In the genomic region with DNA sequence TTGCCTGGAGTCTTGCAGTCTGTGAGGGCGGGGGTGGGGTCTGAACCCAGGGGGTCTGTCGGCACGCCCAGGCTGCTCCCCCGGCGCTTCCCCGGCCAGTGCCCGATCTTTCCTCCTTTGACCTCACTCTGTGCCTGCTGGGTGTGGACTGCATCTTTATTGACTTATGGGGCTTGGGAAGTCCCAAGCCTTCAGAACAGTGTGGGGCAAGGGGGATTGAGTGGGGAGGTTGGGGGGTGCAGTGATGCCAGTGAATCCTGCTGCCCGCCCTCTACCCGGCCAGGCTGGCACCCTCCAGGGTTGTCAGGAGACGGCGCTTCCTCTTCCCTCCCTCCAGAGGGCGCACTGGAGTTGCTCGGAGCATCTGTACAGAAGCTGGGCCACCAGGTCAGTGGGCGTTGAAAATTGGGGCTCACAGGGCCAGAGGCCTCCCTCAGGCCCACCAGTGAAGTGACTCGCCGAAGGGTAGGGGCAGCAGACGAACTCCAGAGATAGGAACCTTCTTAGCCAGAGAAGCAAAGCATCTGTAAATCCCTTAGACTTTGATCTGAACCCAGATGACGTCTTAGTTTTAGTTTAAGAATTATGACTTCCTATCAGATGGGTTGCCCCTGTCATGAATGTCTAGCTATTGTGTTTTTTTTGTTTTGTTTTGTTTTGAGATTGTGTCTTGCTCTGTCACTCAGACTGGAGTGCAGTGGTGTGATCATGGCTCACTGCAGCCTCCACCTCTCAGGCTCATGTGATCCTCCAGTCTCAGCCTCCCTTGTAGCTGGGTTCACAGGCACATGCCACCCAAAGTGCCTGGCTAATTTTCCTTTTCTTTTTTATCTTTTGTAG, we compare ENCODE assay signal across 8 cellular contexts.
DNase-seq lines count a peak whose midpoint lies in the region; ATAC-seq, FAIRE-seq and TF ChIP-seq lines count a peak whose summit lies in the region.

No MANE protein-coding gene starts in this region.

- DNase-seq in HK-2 (ENCODE audit: unreplicated experiment), result peak; percentile 52
- DNase-seq in T-helper 1 cell, result peak in 4 of 5 donors; percentile 26 to 50 (median 30)
- DNase-seq in K562 (ENCODE audit: extremely low read depth in 1 of 4, low spot score in 3 of 4), result peak; percentile 72 to 90 (median 85)
- DNase-seq in kidney, result no peak
- peak; percentile 26 for DNase-seq in stimulated activated CD8-positive, alpha-beta memory T cell treated with anti-CD3 and anti-CD28 coated beads, Interleukin-15, amount 100 ng/mL, for 1 hour (ENCODE audit: low read depth)
- no peak for DNase-seq in NCI-H2107 treated with DMSO at 0.1 percent for 48 hours (lab: John Stamatoyannopoulos, UW; ENCODE audit: unreplicated experiment)

- TF ChIP-seq RAD21 in K562 (CRISPR knock-in tag; conservative IDR thresholded peaks at IDR 0.05 in 1 of 2, IDR thresholded peaks at IDR 0.05 in 1 of 2), result peak; percentile 29 to 66; a peak in 3 of 4 replicates

- H4K20me1 ChIP-seq in BLaER1, result no peaks in the 10 kb centered on the region
- H4K20me1 ChIP-seq in K562 (replicated peaks; ENCODE audit: control insufficient read depth, insufficient read depth, low read length), result peaks cover 6% of the 10 kb centered on the region; the same call in 1 of the 2 replicates

- ATAC-seq in K562 (peak; percentile 95), HG03565 (IDR thresholded peaks at IDR 0.05; ENCODE audit: unreplicated experiment) (no peak)

- H3K27me3 ChIP-seq in BLaER1 (no peaks in the 10 kb centered on the region), K562 (ENCODE audit: control insufficient read depth in 2 of 2, insufficient read depth in 2 of 2, low read length in 2 of 2) (no peaks in the 10 kb centered on the region)

- peak; percentile 88 to 93 (median 91) for TF ChIP-seq CTCF in K562 (IDR thresholded peaks at IDR 0.05 in 2 of 3, conservative IDR thresholded peaks at IDR 0.05 in 1 of 3; ENCODE audit: insufficient read depth in 2 of 3, low read depth in 1 of 3, low read length in 3 of 3)
- TF ChIP-seq CTCF in kidney (IDR thresholded peaks at IDR 0.05; ENCODE audit: borderline replicate concordance, extremely low read depth, insufficient read depth), result peak; percentile 44

- H3K9me3 ChIP-seq in BLaER1 (no peaks in the 10 kb centered on the region), K562 (replicated peaks; ENCODE audit: control insufficient read depth, insufficient read depth, low read depth, low read length) (no peaks in the 10 kb centered on the region), kidney (ENCODE audit: control insufficient read depth in 1 of 2, low read length in 2 of 2) (no peaks in the 10 kb centered on the region)

- BruUV-seq in K562 (replicated peaks; lab: Mats Ljungman, UMichigan), result no TSS peak

- intact Hi-C loops in K562 (cut with micrococcal nuclease), result no loop called here
- intact Hi-C loops in kidney (cut with DNase I), result no loop called here

- no peak overlapping the region for H3K4me3 ChIP-seq in BLaER1
- H3K4me3 ChIP-seq in K562, result no peak overlapping the region
- no peak overlapping the region for H3K4me3 ChIP-seq in kidney (ENCODE audit: low read length in 2 of 2)

- POLR2A ChIA-PET in K562 (lab: Yijun Ruan, JAX), result interaction anchor here (0.6 to 1.2 kb wide), 6 partner anchors 16 to 1277 kb away, joined by 3 read pairs; no protein-coding TSS in a partner anchor

- peaks cover 65% of the 10 kb centered on the region for H3K4me1 ChIP-seq in BLaER1
- peaks cover 15 to 34% of the 10 kb centered on the region in 2 experiments; a peak in 4 of 5 replicates for H3K4me1 ChIP-seq in K562 (replicated peaks in 1 of 2; ENCODE audit: control insufficient read depth in 2 of 2, insufficient read depth in 2 of 2, low read length in 2 of 2)
- peaks cover 4 to 9% of the 10 kb centered on the region in 2 donors for H3K4me1 ChIP-seq in kidney (ENCODE audit: control insufficient read depth in 1 of 2, insufficient read depth in 1 of 2, low read depth in 1 of 2, low read length in 2 of 2)

- H3K9ac ChIP-seq in BLaER1, result no peak overlapping the region
- no peak overlapping the region for H3K9ac ChIP-seq in K562 (ENCODE audit: insufficient read depth in 1 of 2, low read depth in 2 of 2, low read length in 2 of 2)
- no peak overlapping the region for H3K9ac ChIP-seq in kidney (ENCODE audit: low read length in 2 of 2)

- H3K4me2 ChIP-seq in BLaER1 (peak overlapping the region; percentile 12; the same call in 1 of the 2 replicates), K562 (ENCODE audit: insufficient read depth, low read length) (no peak overlapping the region)

- H3K27ac ChIP-seq in BLaER1 (no peak overlapping the region), K562 (ENCODE audit: extremely low read depth, low read depth, low read length) (no peak overlapping the region), kidney (ENCODE audit: low read depth in 2 of 2, low read length in 2 of 2) (peak overlapping the region in 1 of 2 donors; percentile 1)

- 21% methylated on average over 15 of the region's 18 CpGs for WGBS in K562 (ENCODE audit: insufficient coverage, low coverage, missing lambda C conversion rate)

- FAIRE-seq in K562 (lab: Jason Lieb, UNC), result peak; percentile 85
- FAIRE-seq in kidney (lab: Jason Lieb, UNC), result no peak

- in situ Hi-C loops in K562 (cut with MboI), result no loop called here

- CTCF ChIA-PET in K562 (lab: Yijun Ruan, JAX; ENCODE audit: low intra/inter-chr PET ratio), result interaction anchor here (0.7 to 1.1 kb wide), 3 partner anchors 20 to 422 kb away, joined by 3 to 4 read pairs (median 3); no protein-coding TSS in a partner anchor

- no peak overlapping the region for H2AFZ ChIP-seq in K562 (ENCODE audit: low read depth, low read length)

- H3K9me1 ChIP-seq in K562 (ENCODE audit: control insufficient read depth, insufficient read depth, low read length), result no peaks in the 10 kb centered on the region

- H3K36me3 ChIP-seq in BLaER1 (no peaks in the 10 kb centered on the region), K562 (ENCODE audit: control insufficient read depth, insufficient read depth, low read length) (no peaks in the 10 kb centered on the region), kidney (ENCODE audit: control insufficient read depth in 1 of 2, insufficient read depth in 2 of 2, low read length in 2 of 2) (no peaks in the 10 kb centered on the region)

- no peak for TF ChIP-seq POLR2A in K562 (conservative IDR thresholded peaks at IDR 0.05)

- TF ChIP-seq EP300 in K562 (IDR thresholded peaks at IDR 0.05; ENCODE audit: low read length), result no peak

- H3K79me2 ChIP-seq in K562 (ENCODE audit: control insufficient read depth, insufficient read depth, low read length), result no peaks in the 10 kb centered on the region

TF ChIP-seq in K562, 482 proteins besides CTCF, POLR2A, EP300 and RAD21 (continues in another document):
- TF ChIP-seq GATA2 (CRISPR knock-in tag; IDR thresholded peaks at IDR 0.05), result 0 out of 2 replicates have a peak, but pooled peaks have one; percentile 19
- 0 out of 2 replicates have a peak, but pooled peaks have one; percentile 40 for TF ChIP-seq ATF7 (IDR thresholded peaks at IDR 0.05)
- TF ChIP-seq, protein P1, sequence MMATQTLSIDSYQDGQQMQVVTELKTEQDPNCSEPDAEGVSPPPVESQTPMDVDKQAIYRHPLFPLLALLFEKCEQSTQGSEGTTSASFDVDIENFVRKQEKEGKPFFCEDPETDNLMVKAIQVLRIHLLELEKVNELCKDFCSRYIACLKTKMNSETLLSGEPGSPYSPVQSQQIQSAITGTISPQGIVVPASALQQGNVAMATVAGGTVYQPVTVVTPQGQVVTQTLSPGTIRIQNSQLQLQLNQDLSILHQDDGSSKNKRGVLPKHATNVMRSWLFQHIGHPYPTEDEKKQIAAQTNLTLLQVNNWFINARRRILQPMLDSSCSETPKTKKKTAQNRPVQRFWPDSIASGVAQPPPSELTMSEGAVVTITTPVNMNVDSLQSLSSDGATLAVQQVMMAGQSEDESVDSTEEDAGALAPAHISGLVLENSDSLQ (IDR thresholded peaks at IDR 0.05), result peak; percentile 85
- peak; percentile 62; the same call in 1 of the 2 replicates for TF ChIP-seq SPI1 (IDR thresholded peaks at IDR 0.05; ENCODE audit: borderline replicate concordance, low read depth, low read length)
- TF ChIP-seq SMAD3 (CRISPR knock-in tag; conservative IDR thresholded peaks at IDR 0.05), result no peak
- peak; percentile 7; the same call in 1 of the 2 replicates for TF ChIP-seq STAG1 (CRISPR knock-in tag; IDR thresholded peaks at IDR 0.05; ENCODE audit: borderline replicate concordance)
- TF ChIP-seq, protein P2, sequence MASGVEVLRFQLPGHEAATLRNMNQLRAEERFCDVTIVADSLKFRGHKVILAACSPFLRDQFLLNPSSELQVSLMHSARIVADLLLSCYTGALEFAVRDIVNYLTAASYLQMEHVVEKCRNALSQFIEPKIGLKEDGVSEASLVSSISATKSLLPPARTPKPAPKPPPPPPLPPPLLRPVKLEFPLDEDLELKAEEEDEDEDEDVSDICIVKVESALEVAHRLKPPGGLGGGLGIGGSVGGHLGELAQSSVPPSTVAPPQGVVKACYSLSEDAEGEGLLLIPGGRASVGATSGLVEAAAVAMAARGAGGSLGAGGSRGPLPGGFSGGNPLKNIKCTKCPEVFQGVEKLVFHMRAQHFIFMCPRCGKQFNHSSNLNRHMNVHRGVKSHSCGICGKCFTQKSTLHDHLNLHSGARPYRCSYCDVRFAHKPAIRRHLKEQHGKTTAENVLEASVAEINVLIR (CRISPR knock-in tag; IDR thresholded peaks at IDR 0.05), result peak; percentile 37; the same call in 1 of the 2 replicates
- no peak for TF ChIP-seq TCF7 (IDR thresholded peaks at IDR 0.05; ENCODE audit: borderline replicate concordance)
- TF ChIP-seq SNIP1 (IDR thresholded peaks at IDR 0.05; ENCODE audit: low read depth), result no peak
- 0 out of 2 replicates have a peak, but pooled peaks have one; percentile 23 for TF ChIP-seq PHF21A (IDR thresholded peaks at IDR 0.05; ENCODE audit: borderline replicate concordance, low read depth)
- no peak for TF ChIP-seq CCNT2 (IDR thresholded peaks at IDR 0.05; ENCODE audit: borderline replicate concordance, extremely low read depth, insufficient read length, low read depth, low read length)
- peak; percentile 70 for TF ChIP-seq CHD4 (IDR thresholded peaks at IDR 0.05; ENCODE audit: insufficient read depth, insufficient replicate concordance, low read depth, low read length, poor library complexity, severe bottlenecking)
- TF ChIP-seq ZNF507 (tag; conservative IDR thresholded peaks at IDR 0.05), result no peak

Comparison
In these comparisons a context has a peak if more than half of its experiments do, and no peak if none do; other contexts are left out.
1. DNase-seq: peak in HK-2 (single experiment), T-helper 1 cell (4 of 5), K562 (4 of 4) and stimulated activated CD8-positive, alpha-beta memory T cell treated with anti-CD3 and anti-CD28 coated beads, Interleukin-15, amount 100 ng/mL, for 1 hour (single experiment); none in kidney (single experiment) and NCI-H2107 treated with DMSO at 0.1 percent for 48 hours (single experiment).